In the genomic region with DNA sequence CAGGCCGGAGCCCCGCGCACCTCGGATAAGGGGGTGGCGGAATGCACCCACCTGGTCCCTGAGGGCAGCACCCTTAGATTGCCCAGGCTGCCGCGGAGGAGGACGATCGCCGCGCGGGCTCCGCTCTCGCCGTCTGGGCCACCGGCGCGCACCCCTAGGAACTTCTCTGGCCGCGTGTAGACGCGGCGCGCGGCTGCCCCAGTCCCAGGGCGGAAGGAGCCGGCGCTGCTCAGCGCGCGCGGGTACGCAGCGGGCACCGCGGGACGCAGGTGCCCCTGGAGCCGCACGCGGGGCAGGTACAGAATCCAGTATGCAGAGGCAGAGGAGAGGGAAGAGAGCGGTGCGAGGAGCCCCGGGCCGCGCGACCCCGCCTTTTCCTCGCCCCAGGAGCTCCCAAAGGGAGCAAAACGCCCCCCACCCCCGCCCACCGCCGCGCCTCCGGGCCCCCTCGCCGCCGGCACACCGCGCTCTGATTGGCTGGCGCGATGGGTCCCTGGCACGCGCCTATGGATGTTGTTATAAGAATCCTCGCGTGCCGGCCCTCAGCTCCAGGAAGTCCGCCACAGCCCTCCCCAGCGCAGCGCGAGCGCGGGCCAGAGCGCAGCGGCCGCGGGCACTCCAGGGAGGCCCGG, we compare ENCODE assay signal across 15 cellular contexts. TPM values are rescaled to one million over a fixed set of nuclear protein-coding genes. Genes with fewer than 3 reads are reported as not detected.
DNase-seq lines count a peak whose midpoint lies in the region; ATAC-seq and TF ChIP-seq lines count a peak whose summit lies in the region.
"Had no signal": no experiment of that assay in that cellular context is flagged by ENCODE, and none has a peak within 500 bp of the region (broad histone marks: within the 10 kb centered on the region; RNA-seq: fewer than 3 reads in every experiment).

TSS of gene PTF1A (plus strand) at position 549 of the 632 bp plus-strand sequence. CDS start 219 bp downstream, outside the sequence.

- TF ChIP-seq EP300 in SK-N-SH (IDR thresholded peaks at IDR 0.05; ENCODE audit: borderline replicate concordance in 1 of 2, low read depth in 1 of 2, low read length in 1 of 2): no peak

- H3K27me3 ChIP-seq in SK-N-SH (ENCODE audit: insufficient read depth) (peaks cover 40% of the 10 kb centered on the region), NT2/D1 (ENCODE audit: insufficient read depth, insufficient read length) (peaks cover 99% of the 10 kb centered on the region), iPS-18a (ENCODE audit: control insufficient read depth, insufficient read depth, low read length) (peaks cover 100% of the 10 kb centered on the region)
- H3K27me3 ChIP-seq: vagina had no signal

- H3K27ac ChIP-seq in SK-N-SH (ENCODE audit: low read depth in 2 of 2, low read length in 1 of 2) (no peak within 1 kb of the TSS), iPS-18a (ENCODE audit: low read length) (no peak within 1 kb of the TSS)
- H3K27ac ChIP-seq: right lobe of liver, vagina had no signal

- no peaks in the 10 kb centered on the region for H3K9me2 ChIP-seq in SK-N-SH

- H2AFZ ChIP-seq in SK-N-SH (ENCODE audit: low read depth): no peak within 1 kb of the TSS

- POLR2A ChIA-PET in SK-N-SH (lab: Yijun Ruan, JAX): no interaction called here

- no peaks in the 10 kb centered on the region for H3F3A ChIP-seq in SK-N-SH (replicated peaks; ENCODE audit: insufficient read depth)

- CTCF ChIA-PET in SK-N-SH (lab: Yijun Ruan, JAX): interaction anchor here (1.6 kb wide), 1 partner anchor 33 kb away, joined by 11 read pairs; no protein-coding TSS in a partner anchor

- ATAC-seq in SK-N-SH treated with all-trans-retinoic acid at 6 μM for 48 hours: no peak; the same call in 2 of the 3 replicates
- ATAC-seq: CD8-positive, alpha-beta T cell; right lobe of liver had no signal

- H4K20me1 ChIP-seq in SK-N-SH (ENCODE audit: insufficient read depth): no peaks in the 10 kb centered on the region

- no peak within 1 kb of the TSS for H3K9ac ChIP-seq in SK-N-SH
- peak within 1 kb of the TSS; percentile 67 for H3K9ac ChIP-seq in NT2/D1 (ENCODE audit: insufficient read length, low read depth)
- no peak within 1 kb of the TSS for H3K9ac ChIP-seq in iPS-18a (ENCODE audit: low read length)

- WGBS in SK-N-SH (ENCODE audit: low lambda C conversion rate): 0% methylated on average over 2 of the region's 77 CpGs

- H3K36me3 ChIP-seq in SK-N-SH (replicated peaks in 1 of 2; ENCODE audit: control insufficient read depth in 1 of 2, insufficient read depth in 2 of 2, low read length in 1 of 2): no peaks in the 10 kb centered on the region
- H3K36me3 ChIP-seq in NT2/D1 (ENCODE audit: insufficient read depth, insufficient read length, low read length): no peaks in the 10 kb centered on the region
- no peaks in the 10 kb centered on the region for H3K36me3 ChIP-seq in iPS-18a (ENCODE audit: control insufficient read depth, low read depth, low read length)
- H3K36me3 ChIP-seq: right lobe of liver, vagina had no signal

- H3K4me1 ChIP-seq in SK-N-SH (ENCODE audit: control insufficient read depth in 1 of 2, insufficient read depth in 2 of 2, low read depth in 1 of 2, low read length in 1 of 2): no peaks in the 10 kb centered on the region; a peak in 1 of 4 replicates
- peaks cover 10% of the 10 kb centered on the region for H3K4me1 ChIP-seq in NT2/D1 (ENCODE audit: insufficient read depth, insufficient read length)
- peaks cover 14% of the 10 kb centered on the region for H3K4me1 ChIP-seq in iPS-18a (ENCODE audit: control insufficient read depth, low read depth, low read length)
- H3K4me1 ChIP-seq: vagina had no signal

- no peaks in the 10 kb centered on the region for H3K9me3 ChIP-seq in SK-N-SH
- H3K9me3 ChIP-seq in NT2/D1 (ENCODE audit: insufficient read depth, low read length): no peaks in the 10 kb centered on the region
- H3K9me3 ChIP-seq in iPS-18a (ENCODE audit: control insufficient read depth, low read depth, low read length): no peaks in the 10 kb centered on the region
- H3K9me3 ChIP-seq: right lobe of liver, vagina had no signal

- no peak for TF ChIP-seq RAD21 in SK-N-SH (IDR thresholded peaks at IDR 0.05; ENCODE audit: low read length)

- H3K4me3 ChIP-seq in SK-N-SH (ENCODE audit: low read depth in 2 of 2, low read length in 1 of 2): no peak within 1 kb of the TSS
- peak within 1 kb of the TSS; percentile 40 for H3K4me3 ChIP-seq in NT2/D1 (ENCODE audit: insufficient read length, low read depth)
- H3K4me3 ChIP-seq in iPS-18a (ENCODE audit: low read length): peak within 1 kb of the TSS; percentile 27
- H3K4me3 ChIP-seq in foreskin fibroblast (ENCODE audit: low read depth in 1 of 2, low read length in 2 of 2): no peak within 1 kb of the TSS
- H3K4me3 ChIP-seq: right lobe of liver, vagina had no signal

- peak; percentile 49 for DNase-seq in SK-N-SH
- no peak for DNase-seq in NT2/D1 (ENCODE audit: low read depth, low spot score)
- DNase-seq in retina: peak; percentile 67
- no peak for DNase-seq in foreskin fibroblast
- no peak for DNase-seq in stimulated activated naive CD4-positive, alpha-beta T cell treated with Interleukin-2 at 50 U/mL for 16 hours (lab: John Stamatoyannopoulos, UW)
- DNase-seq in NCI-H1694 treated with DMSO at 0.1 percent for 48 hours (lab: John Stamatoyannopoulos, UW): no peak
- DNase-seq: activated CD4-positive, alpha-beta T cell treated with anti-CD3 and anti-CD28 coated beads for 4 hours; activated T-cell treated with anti-CD3 and anti-CD28 coated beads, Interleukin-2, amount 50 U/mL, for 24 hours; CD8-positive, alpha-beta T cell; GF-D8; right lobe of liver; stimulated activated CD4-positive, alpha-beta T cell treated with anti-CD3 and anti-CD28 coated beads, Interleukin-4, amount 100 ng/mL, for 1 hour had no signal

- H3K79me2 ChIP-seq in SK-N-SH (ENCODE audit: insufficient read depth): no peaks in the 10 kb centered on the region

- H3K4me2 ChIP-seq in SK-N-SH: no peak within 1 kb of the TSS

- TF ChIP-seq CTCF in SK-N-SH (IDR thresholded peaks at IDR 0.05): no peak
- TF ChIP-seq CTCF in foreskin fibroblast (IDR thresholded peaks at IDR 0.05; ENCODE audit: low read depth, low read length): no peak

TF ChIP-seq in SK-N-SH, 30 proteins besides CTCF, POLR2A, EP300 and RAD21 (continues in another document):
- TF ChIP-seq ELF1 (IDR thresholded peaks at IDR 0.05): no peak
- no peak for TF ChIP-seq YY1 (IDR thresholded peaks at IDR 0.05; ENCODE audit: low read depth)
- TF ChIP-seq, protein P1, sequence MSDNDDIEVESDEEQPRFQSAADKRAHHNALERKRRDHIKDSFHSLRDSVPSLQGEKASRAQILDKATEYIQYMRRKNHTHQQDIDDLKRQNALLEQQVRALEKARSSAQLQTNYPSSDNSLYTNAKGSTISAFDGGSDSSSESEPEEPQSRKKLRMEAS (IDR thresholded peaks at IDR 0.05; ENCODE audit: low read depth): no peak
- no peak for TF ChIP-seq FOXJ3 (CRISPR knock-in tag; IDR thresholded peaks at IDR 0.05)
- TF ChIP-seq TCF12 (IDR thresholded peaks at IDR 0.05): no peak
- TF ChIP-seq NFIC (IDR thresholded peaks at IDR 0.05; ENCODE audit: borderline replicate concordance): no peak
- no peak for TF ChIP-seq FOSL2 (IDR thresholded peaks at IDR 0.05; ENCODE audit: borderline replicate concordance, low read depth)
- no peak for TF ChIP-seq GATA2 (CRISPR knock-in tag; IDR thresholded peaks at IDR 0.05)
- TF ChIP-seq, protein P2, sequence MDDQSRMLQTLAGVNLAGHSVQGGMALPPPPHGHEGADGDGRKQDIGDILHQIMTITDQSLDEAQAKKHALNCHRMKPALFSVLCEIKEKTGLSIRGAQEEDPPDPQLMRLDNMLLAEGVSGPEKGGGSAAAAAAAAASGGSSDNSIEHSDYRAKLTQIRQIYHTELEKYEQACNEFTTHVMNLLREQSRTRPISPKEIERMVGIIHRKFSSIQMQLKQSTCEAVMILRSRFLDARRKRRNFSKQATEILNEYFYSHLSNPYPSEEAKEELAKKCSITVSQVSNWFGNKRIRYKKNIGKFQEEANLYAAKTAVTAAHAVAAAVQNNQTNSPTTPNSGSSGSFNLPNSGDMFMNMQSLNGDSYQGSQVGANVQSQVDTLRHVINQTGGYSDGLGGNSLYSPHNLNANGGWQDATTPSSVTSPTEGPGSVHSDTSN (IDR thresholded peaks at IDR 0.05): no peak
- no peak for TF ChIP-seq MXI1 (IDR thresholded peaks at IDR 0.05; ENCODE audit: low read depth, low read length)
- TF ChIP-seq POLR2AphosphoS5 (IDR thresholded peaks at IDR 0.05; ENCODE audit: low read depth, low read length): no peak
- no peak for TF ChIP-seq RXRA (IDR thresholded peaks at IDR 0.05; ENCODE audit: borderline replicate concordance, low read depth)
- no peak for TF ChIP-seq RCOR1 (IDR thresholded peaks at IDR 0.05; ENCODE audit: low read length)

TF ChIP-seq in SK-N-SH treated with all-trans-retinoic acid at 6 μM for 48 hours, 23 proteins besides CTCF, POLR2A, EP300 and RAD21 (continues in another document):
- TF ChIP-seq ARNTL (CRISPR knock-in tag; IDR thresholded peaks at IDR 0.05; ENCODE audit: borderline replicate concordance, low read depth): no peak
- TF ChIP-seq SNAI2 (CRISPR knock-in tag; IDR thresholded peaks at IDR 0.05): no peak
- no peak for TF ChIP-seq ISL1 (CRISPR knock-in tag; IDR thresholded peaks at IDR 0.05)
- TF ChIP-seq ZC3H10 (CRISPR knock-in tag; IDR thresholded peaks at IDR 0.05): no peak
- TF ChIP-seq BACH2 (CRISPR knock-in tag; IDR thresholded peaks at IDR 0.05; ENCODE audit: borderline replicate concordance): no peak
- TF ChIP-seq TOX (CRISPR knock-in tag; IDR thresholded peaks at IDR 0.05; ENCODE audit: borderline replicate concordance): no peak
- TF ChIP-seq ZNF8 (CRISPR knock-in tag; IDR thresholded peaks at IDR 0.05): no peak
- no peak for TF ChIP-seq GLIS3 (CRISPR knock-in tag; IDR thresholded peaks at IDR 0.05)
- TF ChIP-seq OSR1 (CRISPR knock-in tag; IDR thresholded peaks at IDR 0.05): no peak
- no peak for TF ChIP-seq ZNF565 (CRISPR knock-in tag; conservative IDR thresholded peaks at IDR 0.05; ENCODE audit: low read depth)
- TF ChIP-seq PATZ1 (CRISPR knock-in tag; IDR thresholded peaks at IDR 0.05; ENCODE audit: borderline replicate concordance): no peak

RNA-seq across cellular contexts. Expression of gene PTF1A, which starts in this region (rescaled TPM):
- not detected in 2 replicates for polyA plus RNA-seq in SK-N-SH (2012; rRNA removed)
- not detected in 2 replicates for polyA plus RNA-seq in SK-N-SH (2012; cell fraction: cytosol; rRNA removed)
- polyA plus RNA-seq in SK-N-SH (2012; cell fraction: nucleus; rRNA removed): not detected in 2 replicates

Comparison
In these comparisons a context has a peak if more than half of its experiments do, and no peak if none do; other contexts are left out.
1. Peak in DNase-seq in SK-N-SH; RNA of the gene not detected or under 1 TPM.
2. H3K4me3 ChIP-seq: peak in NT2/D1 (single experiment) and iPS-18a (single experiment); none in SK-N-SH (0 of 2) and foreskin fibroblast (0 of 2).